Comparison of ENCODE assay signal across 9 cellular contexts in the genomic region with DNA sequence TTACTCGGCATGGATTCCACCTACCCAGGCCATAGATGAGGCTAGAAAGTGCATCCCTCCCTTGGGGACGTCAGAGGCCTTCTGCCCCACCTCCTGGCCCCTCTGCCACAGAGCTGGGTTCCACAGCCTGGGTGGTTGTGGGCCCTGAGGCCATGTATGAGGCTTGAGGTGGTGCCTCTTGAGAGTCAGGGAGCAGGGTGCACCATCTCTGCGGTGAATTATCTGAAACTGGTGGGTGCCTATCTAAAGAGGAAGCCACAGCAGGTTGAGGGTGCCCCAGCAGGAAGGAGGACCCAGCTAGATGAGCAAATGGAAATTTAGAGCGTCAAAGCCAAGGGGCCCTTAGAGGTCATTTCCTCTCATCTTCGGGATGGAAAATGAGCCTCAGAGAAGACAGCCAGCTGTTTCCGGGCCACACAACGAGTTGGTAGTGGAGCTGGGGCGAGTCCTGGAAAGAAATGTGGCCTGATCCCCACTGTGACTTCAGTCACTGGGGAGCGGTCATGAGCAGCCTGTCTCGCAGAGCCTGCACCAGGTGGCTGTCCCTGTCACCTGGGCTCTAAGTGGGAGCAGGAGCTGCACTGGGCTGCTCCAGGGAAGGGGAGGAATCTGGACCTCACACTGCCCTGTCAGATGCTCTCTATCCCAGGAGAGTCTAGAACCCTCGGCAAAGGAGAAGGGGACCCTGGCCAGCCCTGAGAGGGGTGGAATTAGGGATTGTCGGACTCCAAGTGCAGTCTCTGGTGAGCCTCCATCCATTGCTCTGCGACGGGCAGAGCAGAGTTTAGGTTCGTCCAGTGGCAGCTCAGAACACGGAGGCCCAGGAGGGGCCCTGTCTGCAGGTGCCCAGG. TPM values are rescaled to one million over a fixed set of nuclear protein-coding genes. Genes with fewer than 3 reads are reported as not detected.
A peak's percentile ranks its signal among the peaks of the same experiment; 100 is the strongest.
DNase-seq lines count a peak whose midpoint lies in the region; TF ChIP-seq lines count a peak whose summit lies in the region.
"Had no signal": no experiment of that assay in that cellular context is flagged by ENCODE, and none has a peak within 500 bp of the region (broad histone marks: within the 10 kb centered on the region; RNA-seq: fewer than 3 reads in every experiment).

No MANE protein-coding gene starts in this region.

- H3K4me3 ChIP-seq in Jurkat, Clone E6-1 (ENCODE audit: low read length) = no peak overlapping the region
- H3K4me3 ChIP-seq: dorsolateral prefrontal cortex had no signal

- no peak for TF ChIP-seq CTCF in GM20000 (IDR thresholded peaks at IDR 0.05; ENCODE audit: extremely low read depth, missing control alignments)

- DNase-seq in 8988T (peak; percentile 18), GM20000 (ENCODE audit: low spot score) (peak; percentile 88), fibroblast of peridontal ligament (ENCODE audit: extremely low read depth) (peak; percentile 27), COLO668 (lab: John Stamatoyannopoulos, UW; ENCODE audit: unreplicated experiment) (no peak), NCI-H2081 (lab: John Stamatoyannopoulos, UW) (no peak)
- peak; percentile 97 for DNase-seq in Jurkat, Clone E6-1 (ENCODE audit: low read depth, low spot score)
- DNase-seq in activated CD8-positive, alpha-beta memory T cell treated with anti-CD3 and anti-CD28 coated beads for 1 hour (ENCODE audit: extremely low read depth in 1 of 2, low read depth in 1 of 2) = peak; percentile 60 to 73
- DNase-seq in stimulated activated CD4-positive, alpha-beta T cell treated with anti-CD3 and anti-CD28 coated beads, Interleukin-1b, Interleukin-23, amount 100 ng/mL, for 1 hour (ENCODE audit: low read depth in 2 of 2) = peak; percentile 36 to 55

RNA-seq across cellular contexts. Expression of gene ADORA2A, which starts 7.3 kb away (rescaled TPM):
- 6.1 TPM for polyA plus RNA-seq in Jurkat, Clone E6-1 (2012; ENCODE audit: insufficient read depth, insufficient read length)

Comparison
In these comparisons a context has a peak if more than half of its experiments do, and no peak if none do; other contexts are left out.
1. DNase-seq: peak in 8988T (single experiment), GM20000 (single experiment), Jurkat, Clone E6-1 (single experiment), activated CD8-positive, alpha-beta memory T cell treated with anti-CD3 and anti-CD28 coated beads for 1 hour (2 of 2), fibroblast of peridontal ligament (single experiment) and stimulated activated CD4-positive, alpha-beta T cell treated with anti-CD3 and anti-CD28 coated beads, Interleukin-1b, Interleukin-23, amount 100 ng/mL, for 1 hour (2 of 2); none in COLO668 (single experiment) and NCI-H2081 (0 of 2).